In genomic region chr22:47168900-47169800, GRCh38 we compare ENCODE assay signal across 11 cellular contexts.
DNase-seq lines count a peak whose midpoint lies in the region; ATAC-seq and TF ChIP-seq lines count a peak whose summit lies in the region.
"Had no signal": no experiment of that assay in that cellular context is flagged by ENCODE, and none has a peak within 500 bp of the region (broad histone marks: within the 10 kb centered on the region; RNA-seq: fewer than 3 reads in every experiment).

No MANE protein-coding gene starts in this region.

- no peaks in the 10 kb centered on the region for H3K27me3 ChIP-seq in suprapubic skin
- H3K27me3 ChIP-seq: gastroesophageal sphincter had no signal

- no peak overlapping the region for H3K4me3 Mint-ChIP-seq in activated T-cell treated with anti-CD3 and anti-CD28 coated beads, Interleukin-2, amount 50 U/mL, for 24 hours
- no peak overlapping the region for H3K4me3 Mint-ChIP-seq in activated T-cell treated with anti-CD3 and anti-CD28 coated beads, Interleukin-2, amount 50 U/mL, for 72 hours

- H3K4me1 Mint-ChIP-seq in activated T-cell treated with anti-CD3 and anti-CD28 coated beads, Interleukin-2, amount 50 U/mL, for 24 hours (ENCODE audit: low read depth), result no peaks in the 10 kb centered on the region
- no peaks in the 10 kb centered on the region for H3K4me1 Mint-ChIP-seq in activated T-cell treated with anti-CD3 and anti-CD28 coated beads, Interleukin-2, amount 50 U/mL, for 72 hours (ENCODE audit: low read depth)

- TF ChIP-seq POLR2A in suprapubic skin (IDR thresholded peaks at IDR 0.05), result no peak

- peaks cover 68% of the 10 kb centered on the region for H3K36me3 Mint-ChIP-seq in activated T-cell treated with anti-CD3 and anti-CD28 coated beads, Interleukin-2, amount 50 U/mL, for 24 hours (ENCODE audit: low read depth)
- H3K36me3 Mint-ChIP-seq in activated T-cell treated with anti-CD3 and anti-CD28 coated beads, Interleukin-2, amount 50 U/mL, for 72 hours (ENCODE audit: insufficient read depth in 2 of 2), result peaks cover 0 to 4% of the 10 kb centered on the region in 2 donors

- H3K4me1 ChIP-seq in suprapubic skin, result no peaks in the 10 kb centered on the region

- 90% methylated on average over 24 of the region's 25 CpGs for WGBS in suprapubic skin

- TF ChIP-seq CTCF in suprapubic skin (IDR thresholded peaks at IDR 0.05), result no peak

- H3K36me3 ChIP-seq in suprapubic skin, result peaks cover 31% of the 10 kb centered on the region

- H3K9me3 Mint-ChIP-seq in activated T-cell treated with anti-CD3 and anti-CD28 coated beads, Interleukin-2, amount 50 U/mL, for 24 hours, result peaks cover 2% of the 10 kb centered on the region
- no peaks in the 10 kb centered on the region for H3K9me3 Mint-ChIP-seq in activated T-cell treated with anti-CD3 and anti-CD28 coated beads, Interleukin-2, amount 50 U/mL, for 72 hours

- H3K27me3 Mint-ChIP-seq in activated T-cell treated with anti-CD3 and anti-CD28 coated beads, Interleukin-2, amount 50 U/mL, for 24 hours, result no peaks in the 10 kb centered on the region
- H3K27me3 Mint-ChIP-seq in activated T-cell treated with anti-CD3 and anti-CD28 coated beads, Interleukin-2, amount 50 U/mL, for 72 hours (ENCODE audit: low read depth), result no peaks in the 10 kb centered on the region

- no peak for ATAC-seq in activated T-cell treated with anti-CD3 and anti-CD28 coated beads, Interleukin-2, amount 50 U/mL, for 72 hours (replicated peaks in 1 of 2)
- ATAC-seq in HG03354 (IDR thresholded peaks at IDR 0.05; ENCODE audit: poor library complexity, severe bottlenecking, unreplicated experiment), result no peak
- ATAC-seq: gastroesophageal sphincter had no signal

- no peaks in the 10 kb centered on the region for H3K9me3 ChIP-seq in suprapubic skin
- H3K9me3 ChIP-seq: gastroesophageal sphincter had no signal

- no peak for TF ChIP-seq EP300 in suprapubic skin (IDR thresholded peaks at IDR 0.05)

- H3K4me3 ChIP-seq in suprapubic skin, result no peak overlapping the region
- H3K4me3 ChIP-seq: gastroesophageal sphincter, skin epidermis had no signal

- no peak overlapping the region for H3K27ac Mint-ChIP-seq in activated T-cell treated with anti-CD3 and anti-CD28 coated beads, Interleukin-2, amount 50 U/mL, for 24 hours
- no peak overlapping the region for H3K27ac Mint-ChIP-seq in activated T-cell treated with anti-CD3 and anti-CD28 coated beads, Interleukin-2, amount 50 U/mL, for 72 hours

- no peak overlapping the region for H3K27ac ChIP-seq in suprapubic skin
- H3K27ac ChIP-seq: gastroesophageal sphincter, skin epidermis had no signal

- peak; percentile 24 for DNase-seq in activated T-cell treated with anti-CD3 and anti-CD28 coated beads, Interleukin-2, amount 50 U/mL, for 24 hours
- no peak for DNase-seq in activated T-cell treated with anti-CD3 and anti-CD28 coated beads, Interleukin-2, amount 50 U/mL, for 72 hours
- DNase-seq in SK-N-DZ (ENCODE audit: low spot score), result peak; percentile 28
- peak; percentile 42 for DNase-seq in hepatic stellate cell (ENCODE audit: low spot score)
- DNase-seq in suprapubic skin (ENCODE audit: low spot score in 2 of 2), result peak; percentile 45 to 71
- DNase-seq in COLO668 (lab: John Stamatoyannopoulos, UW; ENCODE audit: unreplicated experiment), result no peak
- no peak for DNase-seq in DMS79 (lab: John Stamatoyannopoulos, UW)
- DNase-seq: RPMI8226 had no signal

Comparison
In these comparisons a context has a peak if more than half of its experiments do, and no peak if none do; other contexts are left out.
1. DNase-seq: peak in activated T-cell treated with anti-CD3 and anti-CD28 coated beads, Interleukin-2, amount 50 U/mL, for 24 hours (single experiment), SK-N-DZ (single experiment), hepatic stellate cell (single experiment) and suprapubic skin (2 of 2); none in activated T-cell treated with anti-CD3 and anti-CD28 coated beads, Interleukin-2, amount 50 U/mL, for 72 hours (0 of 2), COLO668 (single experiment) and DMS79 (single experiment).